20 cellular contexts compared by ENCODE assay signal in genomic region chr14:77325746-77326094, GRCh38. TPM values are rescaled to one million over a fixed set of nuclear protein-coding genes. Genes with fewer than 3 reads are reported as not detected.
DNase-seq lines count a peak whose midpoint lies in the region; ATAC-seq and TF ChIP-seq lines count a peak whose summit lies in the region.
"Had no signal": no experiment of that assay in that cellular context is flagged by ENCODE, and none has a peak within 500 bp of the region (broad histone marks: within the 10 kb centered on the region; RNA-seq: fewer than 3 reads in every experiment).

No MANE protein-coding gene starts in this region.

- H4K20me1 ChIP-seq in GM23338 (replicated peaks; ENCODE audit: insufficient read depth): no peaks in the 10 kb centered on the region

- no peak for TF ChIP-seq POLR2A in Peyer's patch (IDR thresholded peaks at IDR 0.05)

- H3K36me3 Mint-ChIP-seq in GM23338 (ENCODE audit: low read depth) (no peaks in the 10 kb centered on the region; the same call in 1 of the 3 replicates), progenitor cell of endocrine pancreas (ENCODE audit: insufficient read depth) (no peaks in the 10 kb centered on the region)

- H3F3A ChIP-seq in GM23338 (replicated peaks; ENCODE audit: low read depth): peaks cover 7% of the 10 kb centered on the region; the same call in 1 of the 2 replicates

- H3K9me3 ChIP-seq in RWPE2 (ENCODE audit: severe bottlenecking) (no peaks in the 10 kb centered on the region), Peyer's patch (no peaks in the 10 kb centered on the region)

- TF ChIP-seq CTCF in GM23338 (conservative IDR thresholded peaks at IDR 0.05; ENCODE audit: low read depth in 2 of 2): peak in 1 of 2 experiments; percentile 51; a peak in 2 of 4 replicates
- no peak for TF ChIP-seq CTCF in RWPE2 (IDR thresholded peaks at IDR 0.05; ENCODE audit: poor library complexity, severe bottlenecking)
- no peak for TF ChIP-seq CTCF in progenitor cell of endocrine pancreas (IDR thresholded peaks at IDR 0.05; ENCODE audit: unreplicated experiment)
- no peak for TF ChIP-seq CTCF in Peyer's patch (IDR thresholded peaks at IDR 0.05)

- peak overlapping the region; percentile 32; the same call in 1 of the 2 replicates for H3K27ac Mint-ChIP-seq in GM23338
- H3K27ac Mint-ChIP-seq in progenitor cell of endocrine pancreas: peak overlapping the region; percentile 31
- H3K27ac Mint-ChIP-seq: CD4-positive, alpha-beta T cell had no signal

- no peak overlapping the region for H3K4me2 ChIP-seq in GM23338

- peaks cover 30% of the 10 kb centered on the region for H3K4me1 Mint-ChIP-seq in GM23338
- peaks cover 8% of the 10 kb centered on the region for H3K4me1 Mint-ChIP-seq in progenitor cell of endocrine pancreas (ENCODE audit: low read depth)

- H3K4me1 ChIP-seq in GM23338 (ENCODE audit: insufficient read depth): peaks cover 17% of the 10 kb centered on the region
- H3K4me1 ChIP-seq in RWPE2 (ENCODE audit: insufficient read depth, poor library complexity, severe bottlenecking): peaks cover 4% of the 10 kb centered on the region
- peaks cover 0 to 7% (median 0%) of the 10 kb centered on the region in 4 donors for H3K4me1 ChIP-seq in Peyer's patch

- ATAC-seq in GM23338 (peak; percentile 5; the same call in 2 of the 3 replicates), RWPE2 (ENCODE audit: low read depth) (no peak), HG02885 (IDR thresholded peaks at IDR 0.05; ENCODE audit: poor library complexity, unreplicated experiment) (no peak), HG03565 (IDR thresholded peaks at IDR 0.05; ENCODE audit: unreplicated experiment) (no peak)

- H3K4me3 ChIP-seq in GM23338: no peak overlapping the region
- H3K4me3 ChIP-seq in RWPE2 (ENCODE audit: severe bottlenecking): no peak overlapping the region
- H3K4me3 ChIP-seq in Peyer's patch: no peak overlapping the region
- H3K4me3 ChIP-seq: GM23248 had no signal

- no peaks in the 10 kb centered on the region for H3K27me3 ChIP-seq in GM23338 (ENCODE audit: insufficient read depth)
- no peaks in the 10 kb centered on the region for H3K27me3 ChIP-seq in RWPE2 (ENCODE audit: insufficient read depth, poor library complexity, severe bottlenecking)
- H3K27me3 ChIP-seq in Peyer's patch: no peaks in the 10 kb centered on the region

- no peak for DNase-seq in GM23338 (ENCODE audit: low spot score)
- peak; percentile 42 for DNase-seq in RWPE2 (ENCODE audit: low spot score)
- peak; percentile 75 for DNase-seq in islet precursor cell
- DNase-seq in progenitor cell of endocrine pancreas (ENCODE audit: low spot score, unreplicated experiment): no peak
- DNase-seq in Peyer's patch: no peak
- DNase-seq: CD4-positive, alpha-beta T cell; DMS79; GM23248; IMR-90; Kasumi-1; MM.1S; NCI-H1105; NCI-H1694; NCI-H2107; NCI-H345; NCI-H526; RPMI8226 had no signal

- no peaks in the 10 kb centered on the region for H3K9me2 ChIP-seq in GM23338 (ENCODE audit: insufficient read depth)

- H3K27me3 Mint-ChIP-seq in GM23338 (ENCODE audit: insufficient read depth, low read depth, poor library complexity) (peaks cover 20% of the 10 kb centered on the region), progenitor cell of endocrine pancreas (no peaks in the 10 kb centered on the region)
- H3K27me3 Mint-ChIP-seq: CD4-positive, alpha-beta T cell had no signal

- H3K79me2 ChIP-seq in GM23338 (replicated peaks; ENCODE audit: insufficient read depth): peaks cover 4% of the 10 kb centered on the region; the same call in 1 of the 2 replicates

- no peak overlapping the region for H2AFZ ChIP-seq in GM23338
- H2AFZ ChIP-seq: GM23248 had no signal

- H3K36me3 ChIP-seq in GM23338 (ENCODE audit: insufficient read depth): no peaks in the 10 kb centered on the region
- H3K36me3 ChIP-seq in RWPE2 (ENCODE audit: low read depth): no peaks in the 10 kb centered on the region
- H3K36me3 ChIP-seq in Peyer's patch: no peaks in the 10 kb centered on the region

- H3K9me3 Mint-ChIP-seq in GM23338 (no peaks in the 10 kb centered on the region), progenitor cell of endocrine pancreas (ENCODE audit: low read depth) (no peaks in the 10 kb centered on the region)
- H3K9me3 Mint-ChIP-seq: CD4-positive, alpha-beta T cell had no signal

- H3K4me3 Mint-ChIP-seq in GM23338: no peak overlapping the region
- no peak overlapping the region for H3K4me3 Mint-ChIP-seq in progenitor cell of endocrine pancreas (ENCODE audit: low read depth)

- H3K27ac ChIP-seq in GM23338 (ENCODE audit: low read depth): no peak overlapping the region
- no peak overlapping the region for H3K27ac ChIP-seq in RWPE2 (ENCODE audit: poor library complexity, severe bottlenecking)
- no peak overlapping the region for H3K27ac ChIP-seq in Peyer's patch
- H3K27ac ChIP-seq: GM23248 had no signal

TF ChIP-seq in GM23338, 12 proteins besides CTCF, POLR2A, EP300 and RAD21:
- TF ChIP-seq EZH2 (IDR thresholded peaks at IDR 0.05; ENCODE audit: low read depth, unreplicated experiment): no peak
- no peak for TF ChIP-seq REST (IDR thresholded peaks at IDR 0.05; ENCODE audit: unreplicated experiment)
- TF ChIP-seq NANOG (IDR thresholded peaks at IDR 0.05; ENCODE audit: borderline replicate concordance): no peak
- TF ChIP-seq ETS1 (IDR thresholded peaks at IDR 0.05): no peak
- TF ChIP-seq ZNF114 (CRISPR knock-in tag; IDR thresholded peaks at IDR 0.05): no peak
- TF ChIP-seq JUNB (IDR thresholded peaks at IDR 0.05; ENCODE audit: unreplicated experiment): no peak

RNA-seq across cellular contexts. Expression of gene GSTZ1, which starts 4.9 kb away (rescaled TPM):
- 26.3 and 31.0 TPM in 2 replicates for total RNA-seq in GM23338 (2014; rRNA removed; shearing (Covaris generic))
- 29.0 and 30.4 TPM in 2 replicates for polyA plus RNA-seq in GM23338 (2016; fragmentation: Nextera tagmentation; extraction: Ambion mirVana)
- total RNA-seq in progenitor cell of endocrine pancreas (29.0 and 31.2 TPM in 2 replicates), Peyer's patch (10 to 100 TPM; 18.0 to 49.9 (median 36.0) TPM)

RNA-seq across cellular contexts. Expression of gene POMT2, which starts 5.0 kb away (rescaled TPM):
- 29.9 and 35.4 TPM in 2 replicates for total RNA-seq in GM23338 (2014; rRNA removed; shearing (Covaris generic))
- polyA plus RNA-seq in GM23338 (2016; fragmentation: Nextera tagmentation; extraction: Ambion mirVana): 20.5 and 24.3 TPM in 2 replicates
- 65.5 and 66.9 TPM in 2 replicates for total RNA-seq in progenitor cell of endocrine pancreas
- total RNA-seq in Peyer's patch: 10 to 100 TPM; 19.0 to 43.0 (median 31.6) TPM

RNA-seq across cellular contexts. Expression of gene TMED8, which starts 51.2 kb away (rescaled TPM):
- 13.8 and 14.4 TPM in 2 replicates for total RNA-seq in GM23338 (2014; rRNA removed; shearing (Covaris generic))
- polyA plus RNA-seq in GM23338 (2016; fragmentation: Nextera tagmentation; extraction: Ambion mirVana): 4.0 and 4.3 TPM in 2 replicates
- total RNA-seq in progenitor cell of endocrine pancreas (18.4 and 18.7 TPM in 2 replicates), Peyer's patch (1 to 10 TPM; 7.4 to 9.9 (median 7.5) TPM)

RNA-seq across cellular contexts. Expression of gene SAMD15, which starts 51.5 kb away (rescaled TPM):
- total RNA-seq in GM23338 (2014; rRNA removed; shearing (Covaris generic)): 0.76 TPM in 1 of 2 replicates, not detected in the other
- polyA plus RNA-seq in GM23338 (2016; fragmentation: Nextera tagmentation; extraction: Ambion mirVana): 0.61 and 0.94 TPM in 2 replicates
- 9.5 and 10.7 TPM in 2 replicates for total RNA-seq in progenitor cell of endocrine pancreas
- total RNA-seq in Peyer's patch: 1 to 10 TPM in 1 of 4 donors, under 1 TPM in 1, not detected in 2; 0.35 to 1.7 TPM

RNA-seq across cellular contexts. Expression of gene NGB, which starts 54.7 kb away (rescaled TPM):
- total RNA-seq in GM23338 (2014; rRNA removed; shearing (Covaris generic)): 0.27 and 1.0 TPM in 2 replicates
- 0.10 and 0.21 TPM in 2 replicates for polyA plus RNA-seq in GM23338 (2016; fragmentation: Nextera tagmentation; extraction: Ambion mirVana)
- not detected in 2 replicates for total RNA-seq in progenitor cell of endocrine pancreas
- total RNA-seq in Peyer's patch: not detected
- total RNA-seq: CD4-positive, alpha-beta T cell; G401; GM23248; IMR-90 had no signal
- polyA plus RNA-seq: GM23248, IMR-90 had no signal

Comparison
In these comparisons a context has a peak if more than half of its experiments do, and no peak if none do; other contexts are left out.
1. DNase-seq: peak in RWPE2 (single experiment) and islet precursor cell (single experiment); none in GM23338 (single experiment), progenitor cell of endocrine pancreas (single experiment) and Peyer's patch (0 of 3).